27 cellular contexts compared by ENCODE assay signal in the genomic region with DNA sequence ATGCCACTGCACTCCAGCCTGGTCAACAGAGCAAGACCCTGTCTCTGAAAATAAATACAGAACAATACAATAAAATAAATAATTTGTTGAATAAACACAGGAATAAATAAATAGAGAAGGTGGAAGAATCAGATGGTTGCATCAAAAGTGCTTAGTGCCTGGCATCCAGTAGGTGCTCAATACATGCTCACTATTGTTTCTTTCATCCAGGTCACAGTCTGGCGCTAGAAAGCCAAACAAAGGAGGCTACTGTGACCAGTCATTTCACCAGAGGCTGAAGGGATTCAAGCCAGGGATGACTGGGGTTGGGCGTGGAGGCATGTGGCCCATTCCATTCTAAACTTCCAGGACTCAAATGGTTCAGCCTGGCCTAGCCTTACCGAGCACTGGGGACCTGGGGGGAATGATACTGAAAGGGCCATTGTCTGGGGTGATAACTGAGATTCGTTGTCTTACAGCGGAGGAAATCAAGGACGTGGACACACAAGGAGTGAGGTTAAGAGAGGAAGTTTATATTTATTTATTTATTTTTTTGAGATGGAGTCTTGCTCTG. TPM values are rescaled to one million over a fixed set of nuclear protein-coding genes. Genes with fewer than 3 reads are reported as not detected.
"Had no signal": no experiment of that assay in that cellular context is flagged by ENCODE, and none has a peak within 500 bp of the region (broad histone marks: within the 10 kb centered on the region; RNA-seq: fewer than 3 reads in every experiment).

No MANE protein-coding gene starts in this region.

- H3K36me3 ChIP-seq: left lung, uterus had no signal

- DNase-seq: activated CD4-positive, alpha-beta T cell treated with anti-CD3 and anti-CD28 coated beads for 4 hours; activated CD4-positive, alpha-beta T cell treated with anti-CD3 and anti-CD28 coated beads, Interleukin-2, amount 50 U/mL, for 48 hours; activated CD8-positive, alpha-beta memory T cell treated with anti-CD3 and anti-CD28 coated beads, Interleukin-2, amount 50 U/mL, for 48 hours; activated effector memory CD4-positive, alpha-beta T cell treated with Interleukin-2 at 50 U/mL for 16 hours; activated naive CD4-positive, alpha-beta T cell treated with anti-CD3 and anti-CD28 coated beads, Interleukin-2, amount 50 U/mL, for 16 hours; activated T-cell treated with anti-CD3 and anti-CD28 coated beads, Interleukin-2, amount 50 U/mL, for 48 hours; aorta; effector CD4-positive, alpha-beta T cell; erythroblast; foreskin keratinocyte; natural killer cell; stimulated activated CD4-positive, alpha-beta T cell treated with anti-CD3 and anti-CD28 coated beads, Interleukin-2, amount 100 ng/mL, for 24 hours; stimulated activated naive B cell treated with anti-CD40 and anti-IgM and Interleukin-4, amounts not matched to agents 10 μg/mL and 1 μg/mL and 100 μg/mL, for 72 hours; T1000; testis; trophoblast cell; uterus had no signal

- H3K4me1 ChIP-seq: foreskin keratinocyte had no signal

- H3K4me3 Mint-ChIP-seq: mesothelial cell of epicardium; natural killer cell; stimulated activated naive B cell treated with anti-CD40 and anti-IgM and Interleukin-4, amounts not matched to agents 10 μg/mL and 1 μg/mL and 100 μg/mL, for 72 hours; T-helper 1 cell treated with Interleukin-12 subunit alpha and Interleukin-12 subunit beta and Interleukin-4 antibody, amounts not matched to agents 30 μg/mL and 1 μg/mL, for 36 hours; WTC11 had no signal

- H3K36me3 Mint-ChIP-seq: mesothelial cell of epicardium, natural killer cell had no signal

- H3K9me3 Mint-ChIP-seq: brain; mesothelial cell of epicardium; natural killer cell; T-helper 1 cell treated with Interleukin-12 subunit alpha and Interleukin-12 subunit beta and Interleukin-4 antibody, amounts not matched to agents 30 μg/mL and 1 μg/mL, for 36 hours; WTC11 had no signal

- H3K27ac ChIP-seq: foreskin keratinocyte, left lung, testis had no signal

- ATAC-seq: foreskin keratinocyte; left lung; natural killer cell; stimulated activated naive B cell treated with anti-CD40 and anti-IgM and Interleukin-4, amounts not matched to agents 10 μg/mL and 1 μg/mL and 100 μg/mL, for 72 hours; WTC11 had no signal

- H3K27me3 ChIP-seq: foreskin keratinocyte, left lung, testis, uterus had no signal

- H3K27ac Mint-ChIP-seq: mesothelial cell of epicardium; progenitor cell of endocrine pancreas; T-helper 1 cell treated with Interleukin-12 subunit alpha and Interleukin-12 subunit beta and Interleukin-4 antibody, amounts not matched to agents 30 μg/mL and 1 μg/mL, for 36 hours; WTC11 had no signal

- H3K27me3 Mint-ChIP-seq: progenitor cell of endocrine pancreas; stimulated activated naive B cell treated with anti-CD40 and anti-IgM and Interleukin-4, amounts not matched to agents 10 μg/mL and 1 μg/mL and 100 μg/mL, for 72 hours had no signal

- H3K4me3 ChIP-seq: left lung, lung, testis, uterus had no signal

- H3K9me3 ChIP-seq: left lung, testis, uterus had no signal

RNA-seq across cellular contexts. Expression of gene CLEC17A, which starts 7.4 kb away (rescaled TPM):
- total RNA-seq: cardiac septum, chondrocyte, foreskin keratinocyte, mesothelial cell of epicardium, osteocyte, progenitor cell of endocrine pancreas, WTC11 had no signal
